In the genomic region with DNA sequence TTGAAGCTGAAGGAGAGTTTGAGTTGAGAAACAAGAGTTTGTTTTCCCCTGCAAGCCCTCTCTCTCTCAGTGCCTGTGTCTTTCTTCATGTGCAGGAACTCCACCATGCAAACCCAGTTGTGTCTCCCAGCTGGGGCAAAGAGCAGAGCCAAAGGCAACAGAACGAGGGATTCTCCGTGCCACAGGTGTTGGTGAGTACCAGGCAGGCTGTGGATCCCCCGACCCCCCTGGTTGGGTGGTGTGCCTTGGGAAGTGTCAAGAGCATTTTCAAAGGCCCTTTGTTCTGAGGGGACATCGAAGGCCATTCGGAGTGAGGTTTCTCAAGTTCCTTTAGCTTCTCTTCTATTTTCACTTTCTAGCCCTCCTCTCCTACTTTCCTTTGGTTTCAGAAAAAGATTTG, we compare ENCODE assay signal across 30 cellular contexts. TPM values are rescaled to one million over a fixed set of nuclear protein-coding genes. Genes with fewer than 3 reads are reported as not detected.
"Had no signal": no experiment of that assay in that cellular context is flagged by ENCODE, and none has a peak within 500 bp of the region (broad histone marks: within the 10 kb centered on the region; RNA-seq: fewer than 3 reads in every experiment).

No MANE protein-coding gene starts in this region.

- H3K27ac ChIP-seq: coronary artery, epithelial cell of prostate, esophagus squamous epithelium, gastrocnemius medialis, heart right ventricle, left lung, lower lobe of right lung had no signal

- H3K4me3 ChIP-seq: coronary artery, esophagus squamous epithelium, gastrocnemius medialis, heart right ventricle, left lung, lower lobe of right lung had no signal

- FAIRE-seq: colon, endometrium, islet of Langerhans, keratinocyte had no signal

- H3K27me3 ChIP-seq: esophagus squamous epithelium, gastrocnemius medialis, heart right ventricle, left lung had no signal

- ATAC-seq: effector memory CD8-positive, alpha-beta T cell; esophagus mucosa; gastrocnemius medialis; heart right ventricle; left cardiac atrium; left lung; left ventricle myocardium superior; lower lobe of right lung had no signal

- DNase-seq: dermis blood vessel endothelial cell; effector CD8-positive, alpha-beta T cell; effector memory CD8-positive, alpha-beta T cell; endodermal cell; erythroblast; esophagus squamous epithelium; foreskin fibroblast; foreskin melanocyte; gastrocnemius medialis; glutamatergic neuron; heart right ventricle; hippocampal formation; left cardiac atrium; left lung; left ventricle myocardium superior; lower lobe of right lung; mesenchymal stem cell; midbrain had no signal

RNA-seq across cellular contexts. Expression of a gene that starts 20.8 kb away (rescaled TPM):
- total RNA-seq: dermis blood vessel endothelial cell, endodermal cell, gastrocnemius medialis, glomerular endothelial cell, kidney epithelial cell, left ventricle myocardium superior, lower leg skin, lung microvascular endothelial cell, mucosa of gallbladder had no signal
